In genomic region chr16:46911650-46912049, GRCh38 we compare ENCODE assay signal across 20 cellular contexts.
"Had no signal": no experiment of that assay in that cellular context is flagged by ENCODE, and none has a peak within 500 bp of the region (broad histone marks: within the 10 kb centered on the region; RNA-seq: fewer than 3 reads in every experiment).

No MANE protein-coding gene starts in this region.

- H3K4me3 Mint-ChIP-seq: activated CD4-positive, alpha-beta T cell treated with anti-CD3 and anti-CD28 coated beads, Interleukin-2, amount 10 ng/mL, durations not matched to agents 7 days and 5 days; activated CD8-positive, alpha-beta T cell treated with anti-CD3 and anti-CD28 coated beads, Interleukin-2, amount 10 ng/mL, durations not matched to agents 7 days and 5 days; activated naive CD8-positive, alpha-beta T cell treated with anti-CD3 and anti-CD28 coated beads, Interleukin-2, amount 10 ng/mL, durations not matched to agents 7 days and 5 days; activated T-cell treated with anti-CD3 and anti-CD28 coated beads, Interleukin-2, amount 50 U/mL, for 24 hours; naive thymus-derived CD4-positive, alpha-beta T cell; neural crest cell had no signal

- H3K27ac ChIP-seq: cardiac muscle cell, foreskin keratinocyte, lower lobe of right lung had no signal

- H3K27me3 Mint-ChIP-seq: activated CD4-positive, alpha-beta T cell treated with anti-CD3 and anti-CD28 coated beads, Interleukin-2, amount 10 ng/mL, durations not matched to agents 7 days and 5 days; activated naive CD8-positive, alpha-beta T cell treated with anti-CD3 and anti-CD28 coated beads, Interleukin-2, amount 10 ng/mL, durations not matched to agents 7 days and 5 days; activated T-cell treated with anti-CD3 and anti-CD28 coated beads, Interleukin-2, amount 50 U/mL, for 24 hours; activated T-helper 17 cell treated with anti-CD3 and anti-CD28 coated beads, Interleukin-2, amount 50 U/mL, for 72 hours; naive thymus-derived CD4-positive, alpha-beta T cell had no signal

- H3K4me1 ChIP-seq: foreskin keratinocyte, lower lobe of right lung had no signal

- DNase-seq: activated CD4-positive, alpha-beta T cell treated with anti-CD3 and anti-CD28 coated beads, Interleukin-2, amount 10 ng/mL, durations not matched to agents 7 days and 5 days; activated CD4-positive, CD25-positive, alpha-beta regulatory T cell treated with anti-CD3 and anti-CD28 coated beads, Interleukin-2, amount 50 U/mL, for 72 hours; activated CD8-positive, alpha-beta T cell treated with anti-CD3 and anti-CD28 coated beads, Interleukin-2, amount 10 ng/mL, durations not matched to agents 7 days and 5 days; activated naive CD8-positive, alpha-beta T cell treated with anti-CD3 and anti-CD28 coated beads, Interleukin-2, amount 10 ng/mL, durations not matched to agents 7 days and 5 days; activated T-cell treated with anti-CD3 and anti-CD28 coated beads, Interleukin-2, amount 50 U/mL, for 24 hours; amniotic stem cell; dermis blood vessel endothelial cell; effector memory CD4-positive, alpha-beta T cell; foreskin keratinocyte; lower lobe of right lung; naive thymus-derived CD4-positive, alpha-beta T cell; occipital lobe; small intestine; stimulated activated CD4-positive, alpha-beta T cell treated with anti-CD3 and anti-CD28 coated beads, Interleukin-2, amount 100 ng/mL, for 24 hours; stimulated activated naive CD4-positive, alpha-beta T cell had no signal

- H3K27me3 ChIP-seq: cardiac muscle cell, foreskin keratinocyte had no signal

- H3K4me3 ChIP-seq: cardiac muscle cell, lower lobe of right lung had no signal

- H3K9me3 Mint-ChIP-seq: activated CD4-positive, alpha-beta T cell treated with anti-CD3 and anti-CD28 coated beads, Interleukin-2, amount 10 ng/mL, durations not matched to agents 7 days and 5 days; activated naive CD8-positive, alpha-beta T cell treated with anti-CD3 and anti-CD28 coated beads, Interleukin-2, amount 10 ng/mL, durations not matched to agents 7 days and 5 days; activated T-cell treated with anti-CD3 and anti-CD28 coated beads, Interleukin-2, amount 50 U/mL, for 24 hours; activated T-helper 17 cell treated with anti-CD3 and anti-CD28 coated beads, Interleukin-2, amount 50 U/mL, for 72 hours; naive thymus-derived CD4-positive, alpha-beta T cell; neural crest cell had no signal

- H3K36me3 ChIP-seq: lower lobe of right lung had no signal

- ATAC-seq: activated CD8-positive, alpha-beta T cell treated with anti-CD3 and anti-CD28 coated beads, Interleukin-2, amount 10 ng/mL, durations not matched to agents 7 days and 5 days; foreskin keratinocyte; left lobe of liver; lower lobe of right lung; naive thymus-derived CD4-positive, alpha-beta T cell; sciatic nerve had no signal

- H3K9me3 ChIP-seq: lower lobe of right lung had no signal

- H3K27ac Mint-ChIP-seq: activated CD8-positive, alpha-beta T cell treated with anti-CD3 and anti-CD28 coated beads, Interleukin-2, amount 10 ng/mL, durations not matched to agents 7 days and 5 days; activated T-cell treated with anti-CD3 and anti-CD28 coated beads, Interleukin-2, amount 50 U/mL, for 24 hours; naive thymus-derived CD4-positive, alpha-beta T cell had no signal
